In genomic region chr3:35908366-35909232, GRCh38 we compare ENCODE assay signal across 9 cellular contexts.
DNase-seq lines count a peak whose midpoint lies in the region; ATAC-seq and TF ChIP-seq lines count a peak whose summit lies in the region.
"Had no signal": no experiment of that assay in that cellular context is flagged by ENCODE, and none has a peak within 500 bp of the region (broad histone marks: within the 10 kb centered on the region; RNA-seq: fewer than 3 reads in every experiment).

No MANE protein-coding gene starts in this region.

- H3K4me1 ChIP-seq in tibial nerve: no peaks in the 10 kb centered on the region

- no peak overlapping the region for H3K27ac ChIP-seq in tibial nerve

- ATAC-seq in GM18511 (IDR thresholded peaks at IDR 0.05; ENCODE audit: unreplicated experiment) (peak; percentile 95), HG03025 (IDR thresholded peaks at IDR 0.05; ENCODE audit: low FRiP score, unreplicated experiment) (peak; percentile 80)

- 27% methylated on average over 9 of the region's 9 CpGs for WGBS in tibial nerve, 2 donors

- H3K27ac Mint-ChIP-seq in activated CD4-positive, alpha-beta T cell treated with anti-CD3 and anti-CD28 coated beads, Interleukin-2, amount 10 ng/mL, durations not matched to agents 7 days and 5 days: no peak overlapping the region
- H3K27ac Mint-ChIP-seq: IgD-negative memory B cell had no signal

- TF ChIP-seq CTCF in AG10803 (conservative IDR thresholded peaks at IDR 0.05; ENCODE audit: low read length): peak; percentile 82
- peak; percentile 75 for TF ChIP-seq CTCF in epithelial cell of esophagus (IDR thresholded peaks at IDR 0.05; ENCODE audit: insufficient read depth, low read depth, low read length, missing control alignments)
- peak; percentile 40 to 54 (median 46) for TF ChIP-seq CTCF in tibial nerve (IDR thresholded peaks at IDR 0.05)

- no peaks in the 10 kb centered on the region for H3K27me3 Mint-ChIP-seq in activated CD4-positive, alpha-beta T cell treated with anti-CD3 and anti-CD28 coated beads, Interleukin-2, amount 10 ng/mL, durations not matched to agents 7 days and 5 days

- H3K4me3 ChIP-seq in AG10803 (ENCODE audit: low read length) (no peak overlapping the region), epithelial cell of esophagus (ENCODE audit: low read length) (no peak overlapping the region), tibial nerve (no peak overlapping the region)

- TF ChIP-seq POLR2A in tibial nerve (IDR thresholded peaks at IDR 0.05): no peak

- H3K9me3 Mint-ChIP-seq in activated CD4-positive, alpha-beta T cell treated with anti-CD3 and anti-CD28 coated beads, Interleukin-2, amount 10 ng/mL, durations not matched to agents 7 days and 5 days: no peaks in the 10 kb centered on the region
- H3K9me3 Mint-ChIP-seq: IgD-negative memory B cell had no signal

- H3K27me3 ChIP-seq in tibial nerve: no peaks in the 10 kb centered on the region

- DNase-seq in AG10803 (ENCODE audit: low read depth): peak; percentile 63
- peak; percentile 62 for DNase-seq in NCI-H2196 (lab: John Stamatoyannopoulos, UW; ENCODE audit: unreplicated experiment)
- peak; percentile 52 for DNase-seq in activated CD4-positive, alpha-beta T cell treated with anti-CD3 and anti-CD28 coated beads, Interleukin-2, amount 10 ng/mL, durations not matched to agents 7 days and 5 days
- DNase-seq in epithelial cell of esophagus (ENCODE audit: low read depth): peak; percentile 74
- DNase-seq in mucosa of gallbladder (ENCODE audit: low spot score): peak; percentile 46
- peak; percentile 34 to 56 for DNase-seq in tibial nerve (ENCODE audit: low spot score in 2 of 2)

- POLR2A ChIA-PET in activated CD4-positive, alpha-beta T cell treated with anti-CD3 and anti-CD28 coated beads, Interleukin-2, amount 10 ng/mL, durations not matched to agents 7 days and 5 days (lab: Charles Lee): no interaction called here

- H3K4me1 Mint-ChIP-seq in activated CD4-positive, alpha-beta T cell treated with anti-CD3 and anti-CD28 coated beads, Interleukin-2, amount 10 ng/mL, durations not matched to agents 7 days and 5 days: no peaks in the 10 kb centered on the region
- H3K4me1 Mint-ChIP-seq: IgD-negative memory B cell had no signal

- H3K4me3 Mint-ChIP-seq in activated CD4-positive, alpha-beta T cell treated with anti-CD3 and anti-CD28 coated beads, Interleukin-2, amount 10 ng/mL, durations not matched to agents 7 days and 5 days: no peak overlapping the region
- H3K4me3 Mint-ChIP-seq: IgD-negative memory B cell had no signal

- no peaks in the 10 kb centered on the region for H3K36me3 ChIP-seq in tibial nerve

- H3K9me3 ChIP-seq in tibial nerve: no peaks in the 10 kb centered on the region

- CTCF ChIA-PET in activated CD4-positive, alpha-beta T cell treated with anti-CD3 and anti-CD28 coated beads, Interleukin-2, amount 10 ng/mL, durations not matched to agents 7 days and 5 days (lab: Charles Lee): interaction anchor here (0.7 kb wide), 1 partner anchor 117 kb away, joined by 3 read pairs; no protein-coding TSS in a partner anchor

- no peak for TF ChIP-seq EP300 in tibial nerve (IDR thresholded peaks at IDR 0.05)

- no peaks in the 10 kb centered on the region for H3K36me3 Mint-ChIP-seq in activated CD4-positive, alpha-beta T cell treated with anti-CD3 and anti-CD28 coated beads, Interleukin-2, amount 10 ng/mL, durations not matched to agents 7 days and 5 days (ENCODE audit: low read depth)
